Comparison of ENCODE assay signal across 8 cellular contexts in genomic region chr17:15502315-15503112, GRCh38. TPM values are rescaled to one million over a fixed set of nuclear protein-coding genes. Genes with fewer than 3 reads are reported as not detected.
DNase-seq lines count a peak whose midpoint lies in the region; ATAC-seq and TF ChIP-seq lines count a peak whose summit lies in the region.

No MANE protein-coding gene starts in this region.

- H2AFZ ChIP-seq in parathyroid adenoma: no peak overlapping the region

- H3K4me3 ChIP-seq in parathyroid adenoma (ENCODE audit: low read depth, low read length) (no peak overlapping the region), thyroid gland (replicated peaks in 1 of 3) (peak overlapping the region in 1 of 3 donors; percentile 10)

- no peaks in the 10 kb centered on the region for H3K27me3 Mint-ChIP-seq in activated naive CD8-positive, alpha-beta T cell
- H3K27me3 Mint-ChIP-seq in glutamatergic neuron (ENCODE audit: unreplicated experiment): peaks cover 3% of the 10 kb centered on the region

- H3K79me2 ChIP-seq in parathyroid adenoma: no peaks in the 10 kb centered on the region

- no peaks in the 10 kb centered on the region for H3K27me3 ChIP-seq in parathyroid adenoma (ENCODE audit: control insufficient read depth, insufficient read depth, low read length)
- H3K27me3 ChIP-seq in thyroid gland: no peaks in the 10 kb centered on the region

- in situ Hi-C loops in SK-MEL-5 (cut with HindIII; ENCODE audit: low pct_unique_long_range_greater_than_20kb, low sequenced_read_pairs): no loop called here

- 23 to 30% methylated on average over 31 to 32 of the region's 32 CpGs for WGBS in thyroid gland, 2 donors

- H3K9me3 Mint-ChIP-seq in activated naive CD8-positive, alpha-beta T cell (ENCODE audit: low read depth): no peaks in the 10 kb centered on the region
- H3K9me3 Mint-ChIP-seq in glutamatergic neuron (ENCODE audit: unreplicated experiment): no peaks in the 10 kb centered on the region

- peak; percentile 6 to 23 for DNase-seq in AML-193 (lab: John Stamatoyannopoulos, UW)
- DNase-seq in SK-MEL-5 (ENCODE audit: low read depth, low spot score): peak; percentile 92
- DNase-seq in glutamatergic neuron: peak; percentile 87
- peak; percentile 94 to 97 for DNase-seq in thyroid gland

- peak overlapping the region; percentile 65 for H3K4me3 Mint-ChIP-seq in activated naive CD8-positive, alpha-beta T cell
- H3K4me3 Mint-ChIP-seq in glutamatergic neuron (ENCODE audit: unreplicated experiment): no peak overlapping the region

- intact Hi-C loops in thyroid gland (cut with DNase I): loop anchor here (2.0 kb wide), 1 partner anchor 242 kb away; no protein-coding TSS in a partner anchor

- H3K9me3 ChIP-seq in parathyroid adenoma (ENCODE audit: control insufficient read depth, low read length): no peaks in the 10 kb centered on the region
- H3K9me3 ChIP-seq in thyroid gland: no peaks in the 10 kb centered on the region

- no peaks in the 10 kb centered on the region for H3K4me1 ChIP-seq in parathyroid adenoma
- H3K4me1 ChIP-seq in thyroid gland: peaks cover 27 to 33% of the 10 kb centered on the region in 2 donors

- TF ChIP-seq CTCF in glutamatergic neuron (IDR thresholded peaks at IDR 0.05; ENCODE audit: partially characterized antibody, unreplicated experiment): peak; percentile 62
- TF ChIP-seq CTCF in parathyroid adenoma (IDR thresholded peaks at IDR 0.05): peak; percentile 61
- TF ChIP-seq CTCF in thyroid gland (IDR thresholded peaks at IDR 0.05): peak; percentile 36 to 97 (median 86)

- no peak for TF ChIP-seq POLR2A in thyroid gland (IDR thresholded peaks at IDR 0.05)

- peaks cover 6% of the 10 kb centered on the region for H3K4me1 Mint-ChIP-seq in activated naive CD8-positive, alpha-beta T cell (ENCODE audit: low read depth)
- H3K4me1 Mint-ChIP-seq in glutamatergic neuron (ENCODE audit: low read depth, unreplicated experiment): peaks cover 3% of the 10 kb centered on the region

- peaks cover 5% of the 10 kb centered on the region for H3K36me3 Mint-ChIP-seq in activated naive CD8-positive, alpha-beta T cell
- H3K36me3 Mint-ChIP-seq in glutamatergic neuron (ENCODE audit: unreplicated experiment): no peaks in the 10 kb centered on the region

- H3K27ac ChIP-seq in parathyroid adenoma: no peak overlapping the region
- peak overlapping the region; percentile 80 to 94 (median 92) for H3K27ac ChIP-seq in thyroid gland

- ATAC-seq in GM19035 (IDR thresholded peaks at IDR 0.05; ENCODE audit: unreplicated experiment): peak; percentile 87
- peak; percentile 78 for ATAC-seq in HG03439 (IDR thresholded peaks at IDR 0.05; ENCODE audit: unreplicated experiment)

- H3K9ac ChIP-seq in parathyroid adenoma: no peak overlapping the region

- H3K4me2 ChIP-seq in parathyroid adenoma (ENCODE audit: low read length): no peak overlapping the region

- no peaks in the 10 kb centered on the region for H3K36me3 ChIP-seq in parathyroid adenoma (ENCODE audit: control insufficient read depth, insufficient read depth, low read length)
- H3K36me3 ChIP-seq in thyroid gland: no peaks in the 10 kb centered on the region

- no peak overlapping the region for H3K27ac Mint-ChIP-seq in activated naive CD8-positive, alpha-beta T cell
- no peak overlapping the region for H3K27ac Mint-ChIP-seq in glutamatergic neuron (ENCODE audit: unreplicated experiment)

RNA-seq across cellular contexts. Expression of gene CDRT4, which starts 35.1 kb away (rescaled TPM):
- 0.77 and 1.6 TPM in 2 replicates for total RNA-seq in SK-MEL-5 (2014; rRNA removed; shearing (Covaris generic))
- 2.9 TPM in 1 of 2 replicates, not detected in the other for polyA plus RNA-seq in SK-MEL-5 (2015; cell fraction: cytosol; rRNA removed)
- polyA plus RNA-seq in SK-MEL-5 (2015; cell fraction: nucleus; rRNA removed): 1.7 and 8.6 TPM in 2 replicates
- 13.1 TPM for total RNA-seq in glutamatergic neuron (ENCODE audit: unreplicated experiment)
- total RNA-seq in thyroid gland: 10 to 100 TPM in 2 of 4 donors, 1 to 10 TPM in 2; 4.0 to 13.4 (median 11.1) TPM

Comparison
In these comparisons a context has a peak if more than half of its experiments do, and no peak if none do; other contexts are left out.
1. DNase-seq: peak in every context shown above with its lines; median percentile 96 in thyroid gland; 92 in SK-MEL-5; 87 in glutamatergic neuron; 14 in AML-193.